In the genomic region with DNA sequence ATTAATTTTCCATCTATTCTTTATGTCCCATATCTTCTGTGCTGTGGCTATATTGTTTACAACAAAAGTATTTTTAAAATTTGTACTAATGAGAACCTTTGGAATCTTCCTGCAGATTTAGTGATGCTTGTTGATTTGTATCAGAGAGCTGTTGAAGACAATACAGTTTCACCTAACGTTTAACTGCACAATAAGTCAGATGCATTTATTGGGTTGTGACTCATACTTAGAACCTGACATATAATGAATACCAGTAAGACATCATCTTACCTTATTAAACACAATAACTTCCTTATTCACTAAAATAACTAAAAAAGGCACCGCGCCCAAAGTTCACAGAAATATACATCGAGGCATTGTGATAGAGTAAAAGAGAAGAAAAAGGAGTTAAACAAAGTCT, we compare ENCODE assay signal across 19 cellular contexts. TPM values are rescaled to one million over a fixed set of nuclear protein-coding genes. Genes with fewer than 3 reads are reported as not detected.
A peak's percentile ranks its signal among the peaks of the same experiment; 100 is the strongest.
DNase-seq lines count a peak whose midpoint lies in the region; ATAC-seq and TF ChIP-seq lines count a peak whose summit lies in the region.
"Had no signal": no experiment of that assay in that cellular context is flagged by ENCODE, and none has a peak within 500 bp of the region (broad histone marks: within the 10 kb centered on the region; RNA-seq: fewer than 3 reads in every experiment).

No MANE protein-coding gene starts in this region.

- DNase-seq in activated naive CD4-positive, alpha-beta T cell treated with Interleukin-2 at 50 U/mL for 16 hours, result no peak
- DNase-seq in PC-3 (peak; percentile 81), epithelial cell of prostate (ENCODE audit: low read depth, low spot score) (peak; percentile 84), smooth muscle cell (lab: John Stamatoyannopoulos, UW; ENCODE audit: unreplicated experiment) (no peak), NCI-H446 treated with DMSO at 0.1 percent for 48 hours (lab: John Stamatoyannopoulos, UW) (no peak), foreskin melanocyte (no peak)
- DNase-seq: BE2C; CD8-positive, alpha-beta T cell; COR-L47; DMS153; DMS79 treated with DMSO at 0.1 percent for 48 hours; EL; GDM1; HCEC 1CT; HFFc6 had no signal

- CTCF ChIA-PET in PC-3 (lab: Charles Lee), result no interaction called here

- H3K27ac ChIP-seq in PC-3 (ENCODE audit: low read length), result peak overlapping the region; percentile 86
- peak overlapping the region; percentile 73 for H3K27ac ChIP-seq in epithelial cell of prostate
- H3K27ac ChIP-seq in smooth muscle cell (ENCODE audit: low read depth), result peak overlapping the region; percentile 82
- H3K27ac ChIP-seq: C4-2B had no signal

- peak overlapping the region; percentile 58 for H3K9ac ChIP-seq in PC-3 (ENCODE audit: low read length)
- H3K9ac ChIP-seq in smooth muscle cell (ENCODE audit: low read depth), result no peak overlapping the region

- ATAC-seq in PC-3 (peak; percentile 73), GM18867 (IDR thresholded peaks at IDR 0.05; ENCODE audit: unreplicated experiment) (no peak)
- ATAC-seq: CD8-positive, alpha-beta T cell; HepG2 had no signal

- H3K9me3 ChIP-seq in PC-3 (ENCODE audit: low read length), result no peaks in the 10 kb centered on the region
- H3K9me3 ChIP-seq in smooth muscle cell (replicated peaks; ENCODE audit: low read depth), result no peaks in the 10 kb centered on the region
- H3K9me3 ChIP-seq: BE2C had no signal

- H3K4me1 ChIP-seq in PC-3 (ENCODE audit: insufficient read depth, low read length), result peaks cover 42% of the 10 kb centered on the region
- no peaks in the 10 kb centered on the region for H3K4me1 ChIP-seq in smooth muscle cell (ENCODE audit: low read depth)
- H3K4me1 ChIP-seq: BE2C had no signal

- H3K27ac Mint-ChIP-seq in activated naive CD4-positive, alpha-beta T cell treated with anti-CD3 and anti-CD28 coated beads, Interleukin-2, amount 50 U/mL, for 24 hours, result peak overlapping the region; percentile 57
- H3K27ac Mint-ChIP-seq: CD8-positive, alpha-beta T cell; HFFc6 had no signal

- H3K36me3 ChIP-seq in PC-3 (ENCODE audit: low read depth, low read length) (no peaks in the 10 kb centered on the region), smooth muscle cell (ENCODE audit: low read depth) (no peaks in the 10 kb centered on the region)
- H3K36me3 ChIP-seq: BE2C had no signal

- no peak overlapping the region for H3K4me3 Mint-ChIP-seq in activated naive CD4-positive, alpha-beta T cell treated with anti-CD3 and anti-CD28 coated beads, Interleukin-2, amount 50 U/mL, for 24 hours
- H3K4me3 Mint-ChIP-seq: CD8-positive, alpha-beta T cell; HFFc6 had no signal

- H3K9me2 ChIP-seq in PC-3 (replicated peaks; ENCODE audit: low read length), result no peaks in the 10 kb centered on the region; the same call in 1 of the 2 replicates

- peaks cover 13% of the 10 kb centered on the region for H3K4me1 Mint-ChIP-seq in activated naive CD4-positive, alpha-beta T cell treated with anti-CD3 and anti-CD28 coated beads, Interleukin-2, amount 50 U/mL, for 24 hours

- H4K20me1 ChIP-seq in PC-3 (ENCODE audit: low read length) (no peaks in the 10 kb centered on the region), smooth muscle cell (ENCODE audit: low read depth) (no peaks in the 10 kb centered on the region)

- TF ChIP-seq CTCF in PC-3 (conservative IDR thresholded peaks at IDR 0.05; ENCODE audit: low read depth, low read length) (no peak), smooth muscle cell (IDR thresholded peaks at IDR 0.05; ENCODE audit: borderline replicate concordance, insufficient read depth, poor library complexity, severe bottlenecking) (no peak)

- no peaks in the 10 kb centered on the region for H3K36me3 Mint-ChIP-seq in activated naive CD4-positive, alpha-beta T cell treated with anti-CD3 and anti-CD28 coated beads, Interleukin-2, amount 50 U/mL, for 24 hours
- H3K36me3 Mint-ChIP-seq: CD8-positive, alpha-beta T cell had no signal

- intact Hi-C loops in PC-3 (cut with micrococcal nuclease), result no loop called here

- WGBS in smooth muscle cell (ENCODE audit: low lambda C conversion rate), result 93% methylated on average over 4 of the region's 4 CpGs

- H3K79me2 ChIP-seq in PC-3 (ENCODE audit: low read length) (no peaks in the 10 kb centered on the region), smooth muscle cell (ENCODE audit: low read depth) (no peaks in the 10 kb centered on the region)

- H2AFZ ChIP-seq in PC-3 (ENCODE audit: low read length) (no peak overlapping the region), smooth muscle cell (ENCODE audit: low read depth) (no peak overlapping the region)

- H3K4me2 ChIP-seq in PC-3 (ENCODE audit: low read length) (peak overlapping the region; percentile 53), smooth muscle cell (no peak overlapping the region)

- no peaks in the 10 kb centered on the region for H3K27me3 Mint-ChIP-seq in activated naive CD4-positive, alpha-beta T cell treated with anti-CD3 and anti-CD28 coated beads, Interleukin-2, amount 50 U/mL, for 24 hours

- no TSS peak for BruUV-seq in PC-3 (replicated peaks; lab: Mats Ljungman, UMichigan)

- no peaks in the 10 kb centered on the region for H3K27me3 ChIP-seq in PC-3 (ENCODE audit: low read length)
- H3K27me3 ChIP-seq in smooth muscle cell (ENCODE audit: low read depth), result no peaks in the 10 kb centered on the region
- H3K27me3 ChIP-seq: BE2C had no signal

- H3F3A ChIP-seq in PC-3 (ENCODE audit: low read length, unreplicated experiment) (no peaks in the 10 kb centered on the region), smooth muscle cell (ENCODE audit: low read depth) (peaks cover 25% of the 10 kb centered on the region)

- POLR2A ChIA-PET in PC-3 (lab: Charles Lee; ENCODE audit: unreplicated experiment), result no interaction called here

- no peaks in the 10 kb centered on the region for H3K9me3 Mint-ChIP-seq in activated naive CD4-positive, alpha-beta T cell treated with anti-CD3 and anti-CD28 coated beads, Interleukin-2, amount 50 U/mL, for 24 hours
- H3K9me3 Mint-ChIP-seq: CD8-positive, alpha-beta T cell; HFFc6 had no signal

- no peak overlapping the region for H3K4me3 ChIP-seq in PC-3 (ENCODE audit: low read length)
- no peak overlapping the region for H3K4me3 ChIP-seq in smooth muscle cell

RNA-seq across cellular contexts. Expression of a gene that starts 43.8 kb away (rescaled TPM):
- 0.40 and 0.69 TPM in 2 replicates for total RNA-seq in PC-3 (2014; rRNA removed)
- 32.4 and 36.6 TPM in 2 replicates for total RNA-seq in smooth muscle cell
- 20.0 and 26.8 TPM in 2 replicates for polyA plus RNA-seq in smooth muscle cell

Comparison
In these comparisons a context has a peak if more than half of its experiments do, and no peak if none do; other contexts are left out.
1. DNase-seq: peak in PC-3 (single experiment) and epithelial cell of prostate (single experiment); none in activated naive CD4-positive, alpha-beta T cell treated with Interleukin-2 at 50 U/mL for 16 hours (single experiment), smooth muscle cell (single experiment), NCI-H446 treated with DMSO at 0.1 percent for 48 hours (single experiment) and foreskin melanocyte (single experiment).
2. RNA of a gene that starts 43.8 kb away (total RNA-seq): 32.4 to 36.6 TPM in smooth muscle cell; 0.40 to 0.69 TPM in PC-3; every median in the first group is over 10 times any median in the second.
3. Peak in every context shown above with its lines, with median percentiles within 50 percentile points of each other: H3K27ac ChIP-seq.